Comparison of ENCODE assay signal across 11 cellular contexts in genomic region chr11:7252683-7253213, GRCh38. TPM values are rescaled to one million over a fixed set of nuclear protein-coding genes. Genes with fewer than 3 reads are reported as not detected.
A peak's percentile ranks its signal among the peaks of the same experiment; 100 is the strongest.
DNase-seq lines count a peak whose midpoint lies in the region; ATAC-seq and TF ChIP-seq lines count a peak whose summit lies in the region.
"Had no signal": no experiment of that assay in that cellular context is flagged by ENCODE, and none has a peak within 500 bp of the region (broad histone marks: within the 10 kb centered on the region; RNA-seq: fewer than 3 reads in every experiment).

No MANE protein-coding gene starts in this region.

- DNase-seq in H7 (no peak), activated B cell treated with CpG ODN at 0.5 μM for 24 hours (no peak), retinal pigment epithelial cell (ENCODE audit: low read depth) (no peak), Caco-2 (no peak), A172 (ENCODE audit: low spot score) (no peak), ACHN (no peak), NCI-H774 (lab: John Stamatoyannopoulos, UW) (no peak)
- DNase-seq: activated T-cell treated with anti-CD3 and anti-CD28 coated beads, Interleukin-2, amount 50 U/mL, for 1 hour; natural killer cell; NCI-H1417 treated with DMSO at 0.1 percent for 48 hours had no signal

- no peak for TF ChIP-seq CTCF in activated B cell treated with CpG ODN at 0.5 μM for 24 hours (IDR thresholded peaks at IDR 0.05)
- TF ChIP-seq CTCF in retinal pigment epithelial cell (conservative IDR thresholded peaks at IDR 0.05; ENCODE audit: low read depth, low read length), result no peak
- no peak for TF ChIP-seq CTCF in Caco-2 (IDR thresholded peaks at IDR 0.05; ENCODE audit: insufficient read depth in 1 of 2, low read depth in 1 of 2, low read length in 1 of 2, severe bottlenecking in 1 of 2, unreplicated experiment in 1 of 2)

- no peak for ATAC-seq in activated B cell treated with CpG ODN at 0.5 μM for 24 hours (ENCODE audit: low read depth)
- ATAC-seq: natural killer cell had no signal

- H3K27me3 Mint-ChIP-seq in activated B cell treated with CpG ODN at 0.5 μM for 24 hours (peaks cover 37% of the 10 kb centered on the region), Caco-2 (ENCODE audit: insufficient read depth, unreplicated experiment) (peaks cover 9% of the 10 kb centered on the region)

- H3K27me3 ChIP-seq in H7 (ENCODE audit: control insufficient read depth, insufficient read depth, low read length) (peaks cover 42% of the 10 kb centered on the region), Caco-2 (replicated peaks; ENCODE audit: control insufficient read depth, insufficient read depth, low read length) (no peaks in the 10 kb centered on the region)

- H3K4me3 Mint-ChIP-seq in activated B cell treated with CpG ODN at 0.5 μM for 24 hours, result peak overlapping the region; percentile 39
- no peak overlapping the region for H3K4me3 Mint-ChIP-seq in Caco-2 (ENCODE audit: unreplicated experiment)
- H3K4me3 Mint-ChIP-seq: natural killer cell had no signal

- no peaks in the 10 kb centered on the region for H3K9me3 ChIP-seq in Caco-2

- in situ Hi-C loops in ACHN (cut with HindIII; ENCODE audit: low pct_ligation_motif_present, low pct_unique_long_range_greater_than_20kb, low sequenced_read_pairs), result no loop called here

- POLR2A ChIA-PET in activated B cell treated with CpG ODN at 0.5 μM for 24 hours (lab: Charles Lee) (no interaction called here), Caco-2 (lab: Charles Lee) (no interaction called here)

- peaks cover 4% of the 10 kb centered on the region for H3K9me3 Mint-ChIP-seq in activated B cell treated with CpG ODN at 0.5 μM for 24 hours
- H3K9me3 Mint-ChIP-seq in Caco-2 (ENCODE audit: unreplicated experiment), result no peaks in the 10 kb centered on the region

- H3K27ac Mint-ChIP-seq in activated B cell treated with CpG ODN at 0.5 μM for 24 hours (no peak overlapping the region), Caco-2 (ENCODE audit: unreplicated experiment) (no peak overlapping the region)
- H3K27ac Mint-ChIP-seq: natural killer cell had no signal

- H3K4me1 ChIP-seq in Caco-2, result no peaks in the 10 kb centered on the region

- no TSS peak for BruUV-seq in Caco-2 (replicated peaks; lab: Mats Ljungman, UMichigan)

- CTCF ChIA-PET in activated B cell treated with CpG ODN at 0.5 μM for 24 hours (lab: Charles Lee) (no interaction called here), Caco-2 (lab: Charles Lee) (no interaction called here)

- no peaks in the 10 kb centered on the region for H3K36me3 ChIP-seq in H7 (replicated peaks; ENCODE audit: control insufficient read depth, insufficient read depth, low read length)
- no peaks in the 10 kb centered on the region for H3K36me3 ChIP-seq in Caco-2 (ENCODE audit: control insufficient read depth, insufficient read depth, low read length)

- peak overlapping the region; percentile 66 for H3K4me3 ChIP-seq in H7 (ENCODE audit: insufficient read depth, low read depth, low read length)
- peak overlapping the region; percentile 64 for H3K4me3 ChIP-seq in iPS-11a (ENCODE audit: low read depth, low read length)
- H3K4me3 ChIP-seq in retinal pigment epithelial cell (ENCODE audit: low read length), result peak overlapping the region; percentile 53
- H3K4me3 ChIP-seq in Caco-2 (ENCODE audit: low read depth, low read length), result no peak overlapping the region

- intact Hi-C loops in activated B cell treated with CpG ODN at 0.5 μM for 24 hours (cut with micrococcal nuclease), result no loop called here
- intact Hi-C loops in Caco-2 (cut with micrococcal nuclease; ENCODE audit: unreplicated experiment), result no loop called here

- H3K36me3 Mint-ChIP-seq in activated B cell treated with CpG ODN at 0.5 μM for 24 hours (ENCODE audit: low read depth), result no peaks in the 10 kb centered on the region
- no peaks in the 10 kb centered on the region for H3K36me3 Mint-ChIP-seq in Caco-2 (ENCODE audit: insufficient read depth, unreplicated experiment)
- H3K36me3 Mint-ChIP-seq: natural killer cell had no signal

- H3K4me1 Mint-ChIP-seq in activated B cell treated with CpG ODN at 0.5 μM for 24 hours, result peaks cover 7% of the 10 kb centered on the region
- no peaks in the 10 kb centered on the region for H3K4me1 Mint-ChIP-seq in Caco-2 (ENCODE audit: low read depth, unreplicated experiment)
- H3K4me1 Mint-ChIP-seq: natural killer cell had no signal

RNA-seq across cellular contexts. Expression of gene SYT9, which starts 1.0 kb away (rescaled TPM):
- total RNA-seq in H7 (2014; rRNA removed; shearing (Covaris generic)), result 0.67 and 1.3 TPM in 2 replicates
- not detected in 2 replicates for total RNA-seq in activated B cell treated with CpG ODN at 0.5 μM for 24 hours
- total RNA-seq in Caco-2 (2022), result not detected in 2 replicates
- total RNA-seq in A172 (2014; rRNA removed; shearing (Covaris generic)), result not detected in 2 replicates
- total RNA-seq: natural killer cell had no signal
